28 cellular contexts compared by ENCODE assay signal in genomic region chr6:161094904-161095440, GRCh38.
DNase-seq lines count a peak whose midpoint lies in the region; ATAC-seq, FAIRE-seq and TF ChIP-seq lines count a peak whose summit lies in the region.
"Had no signal": no experiment of that assay in that cellular context is flagged by ENCODE, and none has a peak within 500 bp of the region (broad histone marks: within the 10 kb centered on the region; RNA-seq: fewer than 3 reads in every experiment).

No MANE protein-coding gene starts in this region.

- DNase-seq in SK-N-SH (no peak), NB4 (ENCODE audit: low read depth) (peak; percentile 35), bronchial epithelial cell (ENCODE audit: low read depth) (peak; percentile 55), renal cortical epithelial cell (ENCODE audit: low read depth) (peak; percentile 17), NCI-H69 (lab: John Stamatoyannopoulos, UW) (no peak), SIG-M5 treated with dmso at 0.1 percent for 504 hours (lab: John Stamatoyannopoulos, UW; ENCODE audit: unreplicated experiment) (no peak)
- DNase-seq: activated CD4-positive, CD25-positive, alpha-beta regulatory T cell treated with anti-CD3 and anti-CD28 coated beads, Interleukin-2, amount 50 U/mL, for 72 hours; activated CD8-positive, alpha-beta T cell treated with anti-CD3 and anti-CD28 coated beads for 36 hours; activated gamma-delta T cell; activated T-cell treated with anti-CD3 and anti-CD28 coated beads for 4 hours; body of pancreas; effector CD8-positive, alpha-beta T cell; foreskin melanocyte; H7; left lung; naive thymus-derived CD4-positive, alpha-beta T cell; NCI-H1092 treated with DMSO at 0.1 percent for 48 hours; NCI-H187 treated with DMSO at 0.1 percent for 48 hours; NCI-H2227 treated with DMSO at 0.1 percent for 48 hours; NCI-H774; SHP77; upper lobe of left lung had no signal

- no peaks in the 10 kb centered on the region for H3K9me2 ChIP-seq in SK-N-SH

- no peak for TF ChIP-seq RAD21 in SK-N-SH (IDR thresholded peaks at IDR 0.05; ENCODE audit: low read length)

- CTCF ChIA-PET in SK-N-SH (lab: Yijun Ruan, JAX) = interaction anchor here (1.0 to 3.5 kb wide), 4 partner anchors 164 to 279 kb away, joined by 3 to 17 read pairs (median 4); no protein-coding TSS in a partner anchor

- H3K9me3 ChIP-seq in SK-N-SH = no peaks in the 10 kb centered on the region
- H3K9me3 ChIP-seq: body of pancreas, left lung, upper lobe of left lung had no signal

- POLR2A ChIA-PET in SK-N-SH (lab: Yijun Ruan, JAX) = no interaction called here

- TF ChIP-seq CTCF in SK-N-SH (IDR thresholded peaks at IDR 0.05) (no peak), NB4 (IDR thresholded peaks at IDR 0.05; ENCODE audit: low read depth, low read length) (no peak), bronchial epithelial cell (IDR thresholded peaks at IDR 0.05; ENCODE audit: insufficient read depth, low read length, severe bottlenecking) (no peak)

- H3K4me2 ChIP-seq in SK-N-SH = no peak overlapping the region
- H3K4me2 ChIP-seq: KMS-11, smooth muscle cell had no signal

- H3K4me1 ChIP-seq in SK-N-SH (ENCODE audit: control insufficient read depth in 1 of 2, insufficient read depth in 2 of 2, low read depth in 1 of 2, low read length in 1 of 2) = peaks cover 0 to 13% of the 10 kb centered on the region in 2 experiments; a peak in 1 of 4 replicates
- H3K4me1 ChIP-seq: body of pancreas, left lung, upper lobe of left lung had no signal

- H3K27ac ChIP-seq in SK-N-SH (ENCODE audit: low read depth in 2 of 2, low read length in 1 of 2) = no peak overlapping the region
- H3K27ac ChIP-seq: body of pancreas, KMS-11, left lung, upper lobe of left lung had no signal

- WGBS in SK-N-SH (ENCODE audit: low lambda C conversion rate) = 73% methylated on average over 5 of the region's 5 CpGs

- no peak for TF ChIP-seq POLR2A in NB4 (IDR thresholded peaks at IDR 0.05; ENCODE audit: extremely low read depth, insufficient read length)

- H3F3A ChIP-seq in SK-N-SH (replicated peaks; ENCODE audit: insufficient read depth) = peaks cover 4% of the 10 kb centered on the region

- no peak for TF ChIP-seq EP300 in SK-N-SH (IDR thresholded peaks at IDR 0.05; ENCODE audit: borderline replicate concordance in 1 of 2, low read depth in 1 of 2, low read length in 1 of 2)

- no peaks in the 10 kb centered on the region for H4K20me1 ChIP-seq in SK-N-SH (ENCODE audit: insufficient read depth)

- H3K79me2 ChIP-seq in SK-N-SH (ENCODE audit: insufficient read depth) = no peaks in the 10 kb centered on the region

- ATAC-seq in SK-N-SH treated with all-trans-retinoic acid at 6 μM for 48 hours = no peak
- ATAC-seq in GM18858 (IDR thresholded peaks at IDR 0.05; ENCODE audit: unreplicated experiment) = no peak
- ATAC-seq: activated CD8-positive, alpha-beta T cell treated with anti-CD3 and anti-CD28 coated beads for 36 hours; body of pancreas; esophagus mucosa; left lung; naive thymus-derived CD4-positive, alpha-beta T cell had no signal

- H3K36me3 ChIP-seq in SK-N-SH (replicated peaks in 1 of 2; ENCODE audit: control insufficient read depth in 1 of 2, insufficient read depth in 2 of 2, low read length in 1 of 2) (peaks cover 47 to 73% of the 10 kb centered on the region in 2 experiments), bronchial epithelial cell (ENCODE audit: control insufficient read depth, insufficient read depth, low read length) (peaks cover 7% of the 10 kb centered on the region)

- H3K9ac ChIP-seq in SK-N-SH = no peak overlapping the region
- H3K9ac ChIP-seq: KMS-11 had no signal

- H3K27me3 ChIP-seq in SK-N-SH (ENCODE audit: insufficient read depth) (no peaks in the 10 kb centered on the region), bronchial epithelial cell (ENCODE audit: control insufficient read depth, insufficient read depth, low read length) (no peaks in the 10 kb centered on the region)
- H3K27me3 ChIP-seq: body of pancreas, left lung, upper lobe of left lung had no signal

- no peak overlapping the region for H2AFZ ChIP-seq in SK-N-SH (ENCODE audit: low read depth)

- no peak for FAIRE-seq in bronchial epithelial cell (lab: Jason Lieb, UNC)
- FAIRE-seq: TTC549 had no signal

- H3K4me3 ChIP-seq in SK-N-SH (ENCODE audit: low read depth in 2 of 2, low read length in 1 of 2) (no peak overlapping the region), NB4 (ENCODE audit: low read depth, low read length) (no peak overlapping the region), bronchial epithelial cell (ENCODE audit: low read depth, low read length) (no peak overlapping the region)
- H3K4me3 ChIP-seq: body of pancreas, left lung, smooth muscle cell, upper lobe of left lung had no signal

TF ChIP-seq in SK-N-SH, 30 proteins besides CTCF, POLR2A, EP300 and RAD21 (continues in another document):
- TF ChIP-seq PBX3 (IDR thresholded peaks at IDR 0.05) = peak; percentile 45; the same call in 1 of the 2 replicates
- TF ChIP-seq GABPA (IDR thresholded peaks at IDR 0.05; ENCODE audit: low read depth) = no peak
- TF ChIP-seq GATA2 (CRISPR knock-in tag; IDR thresholded peaks at IDR 0.05) = no peak
- TF ChIP-seq, protein P1, sequence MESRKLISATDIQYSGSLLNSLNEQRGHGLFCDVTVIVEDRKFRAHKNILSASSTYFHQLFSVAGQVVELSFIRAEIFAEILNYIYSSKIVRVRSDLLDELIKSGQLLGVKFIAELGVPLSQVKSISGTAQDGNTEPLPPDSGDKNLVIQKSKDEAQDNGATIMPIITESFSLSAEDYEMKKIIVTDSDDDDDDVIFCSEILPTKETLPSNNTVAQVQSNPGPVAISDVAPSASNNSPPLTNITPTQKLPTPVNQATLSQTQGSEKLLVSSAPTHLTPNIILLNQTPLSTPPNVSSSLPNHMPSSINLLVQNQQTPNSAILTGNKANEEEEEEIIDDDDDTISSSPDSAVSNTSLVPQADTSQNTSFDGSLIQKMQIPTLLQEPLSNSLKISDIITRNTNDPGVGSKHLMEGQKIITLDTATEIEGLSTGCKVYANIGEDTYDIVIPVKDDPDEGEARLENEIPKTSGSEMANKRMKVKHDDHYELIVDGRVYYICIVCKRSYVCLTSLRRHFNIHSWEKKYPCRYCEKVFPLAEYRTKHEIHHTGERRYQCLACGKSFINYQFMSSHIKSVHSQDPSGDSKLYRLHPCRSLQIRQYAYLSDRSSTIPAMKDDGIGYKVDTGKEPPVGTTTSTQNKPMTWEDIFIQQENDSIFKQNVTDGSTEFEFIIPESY (IDR thresholded peaks at IDR 0.05; ENCODE audit: borderline replicate concordance, low read depth) = no peak
- peak; percentile 17; the same call in 1 of the 2 replicates for TF ChIP-seq FOSL2 (IDR thresholded peaks at IDR 0.05; ENCODE audit: borderline replicate concordance, low read depth)
- no peak for TF ChIP-seq RCOR1 (IDR thresholded peaks at IDR 0.05; ENCODE audit: low read length)
- TF ChIP-seq TAF1 (IDR thresholded peaks at IDR 0.05; ENCODE audit: borderline replicate concordance, low read depth, low read length) = no peak

TF ChIP-seq in SK-N-SH treated with all-trans-retinoic acid at 6 μM for 48 hours, 23 proteins besides CTCF, POLR2A, EP300 and RAD21 (continues in another document):
- TF ChIP-seq SNAI2 (CRISPR knock-in tag; IDR thresholded peaks at IDR 0.05) = no peak
- TF ChIP-seq OSR1 (CRISPR knock-in tag; IDR thresholded peaks at IDR 0.05) = no peak
- no peak for TF ChIP-seq CREB5 (CRISPR knock-in tag; IDR thresholded peaks at IDR 0.05; ENCODE audit: low read depth)
- TF ChIP-seq ZFP3 (CRISPR knock-in tag; IDR thresholded peaks at IDR 0.05) = no peak
- TF ChIP-seq CSRNP3 (CRISPR knock-in tag; IDR thresholded peaks at IDR 0.05) = no peak
- no peak for TF ChIP-seq TSHZ2 (CRISPR knock-in tag; IDR thresholded peaks at IDR 0.05)

Comparison
In these comparisons a context has a peak if more than half of its experiments do, and no peak if none do; other contexts are left out.
1. DNase-seq: peak in NB4 (single experiment), bronchial epithelial cell (single experiment) and renal cortical epithelial cell (single experiment); none in SK-N-SH (single experiment), NCI-H69 (single experiment) and SIG-M5 treated with dmso at 0.1 percent for 504 hours (single experiment).